In the genomic region with DNA sequence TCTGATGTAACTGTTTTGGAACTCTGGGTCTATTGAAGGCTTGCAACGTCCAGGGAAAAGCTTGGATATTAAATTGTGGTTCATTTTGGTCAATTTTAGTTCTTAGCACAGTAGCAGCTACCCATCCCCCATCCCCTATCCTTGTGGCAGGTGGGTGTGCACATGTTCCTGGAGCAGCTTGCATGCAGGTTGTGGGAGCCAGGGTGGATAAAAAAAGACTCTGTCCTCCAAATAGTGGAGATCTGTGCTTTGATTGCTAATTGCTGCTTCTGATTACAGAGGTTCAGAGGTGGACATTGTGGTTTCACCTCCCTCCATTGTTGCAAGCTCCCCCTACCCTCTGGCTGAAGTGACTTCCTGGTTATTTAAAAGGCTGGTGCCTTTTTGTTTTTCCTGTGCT, we compare ENCODE assay signal across 33 cellular contexts. TPM values are rescaled to one million over a fixed set of nuclear protein-coding genes. Genes with fewer than 3 reads are reported as not detected.
"Had no signal": no experiment of that assay in that cellular context is flagged by ENCODE, and none has a peak within 500 bp of the region (broad histone marks: within the 10 kb centered on the region; RNA-seq: fewer than 3 reads in every experiment).

No MANE protein-coding gene starts in this region.

- FAIRE-seq: bronchial epithelial cell, TTC549 had no signal

- H3K36me3 ChIP-seq: adrenal gland, ascending aorta, cardiac muscle cell had no signal

- H3K9me3 ChIP-seq: adrenal gland had no signal

- H3K27me3 ChIP-seq: adrenal gland, ascending aorta, cardiac muscle cell had no signal

- ATAC-seq: activated CD8-positive, alpha-beta T cell treated with anti-CD3 and anti-CD28 coated beads for 36 hours; activated naive CD4-positive, alpha-beta T cell treated with anti-CD3 and anti-CD28 coated beads, Interleukin-2, amount 50 U/mL, for 72 hours; activated T-cell treated with anti-CD3 and anti-CD28 coated beads, Interleukin-2, amount 50 U/mL, for 4 hours; activated T-cell treated with anti-CD3 and anti-CD28 coated beads, Interleukin-2, amount 50 U/mL, for 72 hours; activated T-helper 17 cell treated with anti-CD3 and anti-CD28 coated beads, Interleukin-2, amount 50 U/mL, for 72 hours had no signal

- H3K27ac ChIP-seq: adrenal gland, ascending aorta, cardiac muscle cell, VCaP had no signal

- H3K4me3 ChIP-seq: adrenal gland, ascending aorta, cardiac muscle cell had no signal

- DNase-seq: activated B cell treated with CpG ODN at 0.5 μM for 24 hours; activated CD4-positive, alpha-beta memory T cell treated with anti-CD3 and anti-CD28 coated beads for 36 hours; activated CD4-positive, alpha-beta T cell treated with anti-CD3 and anti-CD28 coated beads for 4 hours; activated CD4-positive, alpha-beta T cell treated with anti-CD3 and anti-CD28 coated beads, Interleukin-2, amount 10 ng/mL, durations not matched to agents 24 days and 14 days; activated CD4-positive, alpha-beta T cell treated with anti-CD3 and anti-CD28 coated beads, Interleukin-2, amount 50 U/mL, for 1 hour; activated CD4-positive, alpha-beta T cell treated with anti-CD3 and anti-CD28 coated beads, Interleukin-2, amount 50 U/mL, for 4 hours; activated CD4-positive, CD25-positive, alpha-beta regulatory T cell treated with anti-CD3 and anti-CD28 coated beads, Interleukin-2, amount 50 U/mL, for 72 hours; activated CD8-positive, alpha-beta memory T cell treated with anti-CD3 and anti-CD28 coated beads, Interleukin-2, amount 50 U/mL, for 4 hours; activated CD8-positive, alpha-beta T cell treated with anti-CD3 and anti-CD28 coated beads for 36 hours; activated effector memory CD4-positive, alpha-beta T cell treated with anti-CD3 and anti-CD28 coated beads, Interleukin-2, amount 50 U/mL, for 16 hours; activated gamma-delta T cell treated with Interleukin-2 at 50 U/mL for 16 hours; activated naive CD4-positive, alpha-beta T cell; activated naive CD4-positive, alpha-beta T cell treated with anti-CD3 and anti-CD28 coated beads for 36 hours; activated naive CD4-positive, alpha-beta T cell treated with anti-CD3 and anti-CD28 coated beads, Interleukin-2, amount 50 U/mL, for 16 hours; activated naive CD8-positive, alpha-beta T cell treated with anti-CD3 and anti-CD28 coated beads for 36 hours; activated T-cell treated with anti-CD3 and anti-CD28 coated beads for 4 hours; activated T-cell treated with anti-CD3 and anti-CD28 coated beads, Interleukin-2, amount 50 U/mL, for 1 hour; activated T-cell treated with anti-CD3 and anti-CD28 coated beads, Interleukin-2, amount 50 U/mL, for 4 hours; activated T-cell treated with anti-CD3 and anti-CD28 coated beads, Interleukin-2, amount 50 U/mL, for 72 hours; adrenal gland; amygdala; anterior cingulate cortex; caudate nucleus; cerebellar nuclear complex; T-helper 2 cell; T-helper 9 cell had no signal

- H3K4me1 ChIP-seq: adrenal gland, ascending aorta had no signal

RNA-seq across cellular contexts. Expression of gene ATP23, which starts 23.1 kb away (rescaled TPM):
- total RNA-seq: ascending aorta had no signal
